Comparison of ENCODE assay signal across 12 cellular contexts in the genomic region with DNA sequence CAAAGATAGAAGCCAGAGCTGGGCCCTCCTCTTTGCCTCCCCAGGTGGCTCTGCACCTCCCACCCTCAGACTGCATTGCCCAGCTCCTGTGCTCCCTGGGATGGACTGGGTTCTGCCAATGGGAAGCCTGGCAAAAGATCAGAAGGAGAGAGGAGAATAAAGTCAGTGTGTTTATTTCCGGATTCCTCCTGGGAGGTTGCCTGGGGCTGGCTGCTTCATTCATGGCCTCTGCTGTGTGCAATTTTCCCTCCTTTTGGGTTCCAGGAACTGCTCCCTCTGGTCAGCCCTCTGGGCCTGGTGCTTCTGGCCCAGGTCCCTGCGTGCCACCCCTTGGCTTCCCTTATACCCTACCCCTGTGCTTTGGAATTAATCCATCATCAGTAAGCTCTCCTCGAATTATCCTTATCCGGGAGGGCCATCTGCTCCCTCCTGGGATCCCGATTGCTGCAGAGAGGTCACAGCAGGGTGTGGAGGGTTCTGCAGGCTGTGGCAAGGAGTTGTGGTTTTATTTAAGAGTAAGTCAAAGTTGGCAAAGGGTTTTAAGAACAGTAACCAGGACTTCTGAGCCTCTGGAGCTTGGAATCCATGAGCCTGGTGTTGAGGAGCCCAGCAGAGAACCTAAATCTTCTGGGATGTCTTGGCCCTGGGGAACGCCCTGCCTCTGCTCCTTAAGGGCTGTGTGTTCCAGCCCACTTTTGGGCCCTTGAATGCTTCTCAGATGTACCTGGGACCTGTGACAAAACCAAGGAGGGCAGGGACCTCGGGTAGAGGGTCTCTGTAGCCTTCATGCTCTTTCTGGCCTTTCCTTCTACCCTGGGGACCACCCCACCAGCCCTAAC. TPM values are rescaled to one million over a fixed set of nuclear protein-coding genes. Genes with fewer than 3 reads are reported as not detected.
DNase-seq lines count a peak whose midpoint lies in the region; ATAC-seq and TF ChIP-seq lines count a peak whose summit lies in the region.
"Had no signal": no experiment of that assay in that cellular context is flagged by ENCODE, and none has a peak within 500 bp of the region (broad histone marks: within the 10 kb centered on the region; RNA-seq: fewer than 3 reads in every experiment).

No MANE protein-coding gene starts in this region.

- no peak overlapping the region for H3K4me3 ChIP-seq in endodermal cell (ENCODE audit: low read length)

- no peak overlapping the region for H3K4me3 Mint-ChIP-seq in endodermal cell
- H3K4me3 Mint-ChIP-seq: CD4-positive, alpha-beta T cell; dendritic cell treated with granulocyte-macrophage colony-stimulating factor and Interleukin-4, amounts not matched to agents 40 ng/mL and 50 ng/mL, for 4 days had no signal

- H3K9me3 Mint-ChIP-seq in endodermal cell: peaks cover 1% of the 10 kb centered on the region
- H3K9me3 Mint-ChIP-seq: CD4-positive, alpha-beta T cell; dendritic cell treated with granulocyte-macrophage colony-stimulating factor and Interleukin-4, amounts not matched to agents 40 ng/mL and 50 ng/mL, for 4 days had no signal

- H3K27me3 Mint-ChIP-seq in endodermal cell (ENCODE audit: insufficient read depth): peaks cover 8% of the 10 kb centered on the region

- no peaks in the 10 kb centered on the region for H3K4me1 ChIP-seq in endodermal cell (ENCODE audit: control insufficient read depth, insufficient read depth, low read length)

- H3K36me3 Mint-ChIP-seq in endodermal cell (ENCODE audit: low read depth): no peaks in the 10 kb centered on the region

- H3K27me3 ChIP-seq in endodermal cell (ENCODE audit: control insufficient read depth, insufficient read depth, low read length, poor library complexity, severe bottlenecking): no peaks in the 10 kb centered on the region

- no peaks in the 10 kb centered on the region for H3K36me3 ChIP-seq in endodermal cell (ENCODE audit: control insufficient read depth, insufficient read depth, low read length)

- H3K9me3 ChIP-seq in endodermal cell (ENCODE audit: control insufficient read depth, low read length): no peaks in the 10 kb centered on the region

- no peak overlapping the region for H3K27ac ChIP-seq in endodermal cell (ENCODE audit: low read depth, low read length)

- DNase-seq in AG08395 (ENCODE audit: low spot score): peak; percentile 56
- peak; percentile 31 for DNase-seq in NCI-H69 (lab: John Stamatoyannopoulos, UW)
- peak; percentile 80 for DNase-seq in endodermal cell
- DNase-seq in myocyte (ENCODE audit: low read depth): peak; percentile 74
- DNase-seq in stimulated activated CD4-positive, alpha-beta T cell treated with anti-CD3 and anti-CD28 coated beads, Interleukin-4, amount 100 ng/mL, for 24 hours: no peak
- no peak for DNase-seq in OCI-M2 (lab: John Stamatoyannopoulos, UW; ENCODE audit: unreplicated experiment)
- DNase-seq: CD4-positive, alpha-beta T cell; midbrain; NCI-H526 had no signal

- no peak overlapping the region for H3K9ac ChIP-seq in endodermal cell (ENCODE audit: extremely low read depth, low read length, poor library complexity, severe bottlenecking)

- TF ChIP-seq CTCF in endodermal cell (conservative IDR thresholded peaks at IDR 0.05): no peak

- H3K4me1 Mint-ChIP-seq in endodermal cell: peaks cover 24% of the 10 kb centered on the region

- ATAC-seq in GM19397 (IDR thresholded peaks at IDR 0.05; ENCODE audit: unreplicated experiment) (no peak), HG02798 (IDR thresholded peaks at IDR 0.05; ENCODE audit: poor library complexity, unreplicated experiment) (no peak)

- H3K27ac Mint-ChIP-seq in endodermal cell: no peak overlapping the region
- H3K27ac Mint-ChIP-seq: CD4-positive, alpha-beta T cell; dendritic cell treated with granulocyte-macrophage colony-stimulating factor and Interleukin-4, amounts not matched to agents 40 ng/mL and 50 ng/mL, for 4 days had no signal

- WGBS in endodermal cell (ENCODE audit: insufficient coverage in 1 of 2, insufficient read length in 1 of 2), 2 experiments: 70 to 82% methylated on average over 5 to 7 of the region's 7 CpGs

RNA-seq across cellular contexts. Expression of gene MMP2, which starts 8.2 kb away (rescaled TPM):
- total RNA-seq in endodermal cell (10 to 100 TPM; 65.0 to 80.4 TPM), myocyte (191 and 204 TPM in 2 replicates)
- 167 TPM for polyA plus RNA-seq in endodermal cell (2013, experiment 1 of 2)
- polyA plus RNA-seq in endodermal cell (2013, experiment 2 of 2): 179 TPM
- 1,920 TPM for polyA plus RNA-seq in myocyte (2012)
- total RNA-seq: CD4-positive, alpha-beta T cell had no signal

RNA-seq across cellular contexts. Expression of gene LPCAT2, which starts 38.1 kb away (rescaled TPM):
- 1 to 10 TPM; 6.4 to 6.8 TPM for total RNA-seq in endodermal cell
- 12.6 TPM for polyA plus RNA-seq in endodermal cell (2013, experiment 1 of 2)
- polyA plus RNA-seq in endodermal cell (2013, experiment 2 of 2): 14.1 TPM
- 5.8 and 6.2 TPM in 2 replicates for total RNA-seq in myocyte
- polyA plus RNA-seq in myocyte (2012): 9.6 TPM

Comparison
In these comparisons a context has a peak if more than half of its experiments do, and no peak if none do; other contexts are left out.
1. DNase-seq: peak in AG08395 (single experiment), NCI-H69 (single experiment), endodermal cell (single experiment) and myocyte (single experiment); none in stimulated activated CD4-positive, alpha-beta T cell treated with anti-CD3 and anti-CD28 coated beads, Interleukin-4, amount 100 ng/mL, for 24 hours (single experiment) and OCI-M2 (single experiment).